In genomic region chr11:127616171-127616570, GRCh38 we compare ENCODE assay signal across 25 cellular contexts.
"Had no signal": no experiment of that assay in that cellular context is flagged by ENCODE, and none has a peak within 500 bp of the region (broad histone marks: within the 10 kb centered on the region; RNA-seq: fewer than 3 reads in every experiment).

No MANE protein-coding gene starts in this region.

- H3K9me3 Mint-ChIP-seq: activated B cell treated with CpG ODN at 0.5 μM for 24 hours; activated CD8-positive, alpha-beta T cell treated with anti-CD3 and anti-CD28 coated beads for 36 hours; activated naive CD4-positive, alpha-beta T cell treated with anti-CD3 and anti-CD28 coated beads, Interleukin-2, amount 10 ng/mL, durations not matched to agents 7 days and 5 days; activated naive CD4-positive, alpha-beta T cell treated with anti-CD3 and anti-CD28 coated beads, Interleukin-2, amount 50 U/mL, for 72 hours; activated naive CD8-positive, alpha-beta T cell treated with anti-CD3 and anti-CD28 coated beads, Interleukin-2, amount 10 ng/mL, durations not matched to agents 7 days and 5 days; activated T-cell treated with anti-CD3 and anti-CD28 coated beads, Interleukin-2, amount 50 U/mL, for 24 hours; activated T-cell treated with anti-CD3 and anti-CD28 coated beads, Interleukin-2, amount 50 U/mL, for 72 hours; dendritic cell treated with granulocyte-macrophage colony-stimulating factor and Interleukin-4, amounts not matched to agents 40 ng/mL and 50 ng/mL, for 4 days; endodermal cell had no signal

- DNase-seq: activated B cell treated with CpG ODN at 0.5 μM for 24 hours; activated CD4-positive, alpha-beta T cell treated with anti-CD3 and anti-CD28 coated beads for 48 hours; activated CD4-positive, alpha-beta T cell treated with anti-CD3 and anti-CD28 coated beads, Interleukin-2, amount 50 U/mL, for 1 hour; activated CD4-positive, alpha-beta T cell treated with anti-CD3 and anti-CD28 coated beads, Interleukin-2, amount 50 U/mL, for 48 hours; activated CD8-positive, alpha-beta memory T cell treated with anti-CD3 and anti-CD28 coated beads, Interleukin-2, amount 50 U/mL, for 48 hours; activated CD8-positive, alpha-beta T cell treated with anti-CD3 and anti-CD28 coated beads for 36 hours; activated gamma-delta T cell; activated naive CD4-positive, alpha-beta T cell; activated naive CD4-positive, alpha-beta T cell treated with anti-CD3 and anti-CD28 coated beads, Interleukin-2, amount 10 ng/mL, durations not matched to agents 7 days and 5 days; activated naive CD8-positive, alpha-beta T cell treated with anti-CD3 and anti-CD28 coated beads, Interleukin-2, amount 10 ng/mL, durations not matched to agents 7 days and 5 days; activated T-cell treated with anti-CD3 and anti-CD28 coated beads for 4 hours; activated T-cell treated with anti-CD3 and anti-CD28 coated beads, Interleukin-2, amount 50 U/mL, for 24 hours; activated T-cell treated with anti-CD3 and anti-CD28 coated beads, Interleukin-2, amount 50 U/mL, for 72 hours; brain microvascular endothelial cell; effector memory CD4-positive, alpha-beta T cell; endodermal cell; foreskin fibroblast; heart left ventricle; hypothalamus; T-helper 2 cell had no signal

- H3K4me1 Mint-ChIP-seq: activated B cell treated with CpG ODN at 0.5 μM for 24 hours; activated naive CD4-positive, alpha-beta T cell treated with anti-CD3 and anti-CD28 coated beads, Interleukin-2, amount 10 ng/mL, durations not matched to agents 7 days and 5 days; activated naive CD8-positive, alpha-beta T cell treated with anti-CD3 and anti-CD28 coated beads, Interleukin-2, amount 10 ng/mL, durations not matched to agents 7 days and 5 days; central memory CD8-positive, alpha-beta T cell had no signal

- H3K36me3 Mint-ChIP-seq: activated naive CD4-positive, alpha-beta T cell treated with anti-CD3 and anti-CD28 coated beads, Interleukin-2, amount 10 ng/mL, durations not matched to agents 7 days and 5 days; activated naive CD4-positive, alpha-beta T cell treated with anti-CD3 and anti-CD28 coated beads, Interleukin-2, amount 50 U/mL, for 72 hours; activated naive CD8-positive, alpha-beta T cell treated with anti-CD3 and anti-CD28 coated beads, Interleukin-2, amount 10 ng/mL, durations not matched to agents 7 days and 5 days had no signal

- H3K4me3 Mint-ChIP-seq: activated B cell treated with CpG ODN at 0.5 μM for 24 hours; activated CD8-positive, alpha-beta T cell treated with anti-CD3 and anti-CD28 coated beads for 36 hours; activated naive CD4-positive, alpha-beta T cell treated with anti-CD3 and anti-CD28 coated beads, Interleukin-2, amount 10 ng/mL, durations not matched to agents 7 days and 5 days; activated naive CD8-positive, alpha-beta T cell treated with anti-CD3 and anti-CD28 coated beads, Interleukin-2, amount 10 ng/mL, durations not matched to agents 7 days and 5 days; activated T-cell treated with anti-CD3 and anti-CD28 coated beads, Interleukin-2, amount 50 U/mL, for 24 hours; activated T-cell treated with anti-CD3 and anti-CD28 coated beads, Interleukin-2, amount 50 U/mL, for 72 hours; central memory CD8-positive, alpha-beta T cell; dendritic cell treated with granulocyte-macrophage colony-stimulating factor and Interleukin-4, amounts not matched to agents 40 ng/mL and 50 ng/mL, for 4 days; endodermal cell had no signal

- ATAC-seq: activated CD4-positive, CD25-positive, alpha-beta regulatory T cell treated with anti-CD3 and anti-CD28 coated beads, Interleukin-2, amount 50 U/mL, for 24 hours; activated CD8-positive, alpha-beta T cell treated with anti-CD3 and anti-CD28 coated beads for 36 hours; activated naive CD4-positive, alpha-beta T cell treated with anti-CD3 and anti-CD28 coated beads, Interleukin-2, amount 50 U/mL, for 72 hours; activated T-cell treated with anti-CD3 and anti-CD28 coated beads, Interleukin-2, amount 50 U/mL, for 72 hours; esophagus mucosa; heart left ventricle had no signal

- H3K27me3 Mint-ChIP-seq: activated B cell treated with CpG ODN at 0.5 μM for 24 hours; activated CD8-positive, alpha-beta T cell treated with anti-CD3 and anti-CD28 coated beads for 36 hours; activated naive CD4-positive, alpha-beta T cell treated with anti-CD3 and anti-CD28 coated beads, Interleukin-2, amount 10 ng/mL, durations not matched to agents 7 days and 5 days; activated naive CD8-positive, alpha-beta T cell treated with anti-CD3 and anti-CD28 coated beads, Interleukin-2, amount 10 ng/mL, durations not matched to agents 7 days and 5 days; activated T-cell treated with anti-CD3 and anti-CD28 coated beads, Interleukin-2, amount 50 U/mL, for 24 hours; central memory CD8-positive, alpha-beta T cell; dendritic cell treated with granulocyte-macrophage colony-stimulating factor and Interleukin-4, amounts not matched to agents 40 ng/mL and 50 ng/mL, for 4 days had no signal

- H3K27ac Mint-ChIP-seq: activated B cell treated with CpG ODN at 0.5 μM for 24 hours; activated CD8-positive, alpha-beta T cell treated with anti-CD3 and anti-CD28 coated beads for 36 hours; activated naive CD4-positive, alpha-beta T cell treated with anti-CD3 and anti-CD28 coated beads, Interleukin-2, amount 10 ng/mL, durations not matched to agents 7 days and 5 days; activated naive CD4-positive, alpha-beta T cell treated with anti-CD3 and anti-CD28 coated beads, Interleukin-2, amount 50 U/mL, for 72 hours; activated naive CD8-positive, alpha-beta T cell treated with anti-CD3 and anti-CD28 coated beads, Interleukin-2, amount 10 ng/mL, durations not matched to agents 7 days and 5 days; activated T-cell treated with anti-CD3 and anti-CD28 coated beads, Interleukin-2, amount 50 U/mL, for 24 hours; activated T-cell treated with anti-CD3 and anti-CD28 coated beads, Interleukin-2, amount 50 U/mL, for 72 hours; dendritic cell treated with granulocyte-macrophage colony-stimulating factor and Interleukin-4, amounts not matched to agents 40 ng/mL and 50 ng/mL, for 4 days; endodermal cell had no signal
